ENCODE assay signal across 13 cellular contexts in genomic region chr11:103904324-103904667, GRCh38.
A peak's percentile ranks its signal among the peaks of the same experiment; 100 is the strongest.
DNase-seq lines count a peak whose midpoint lies in the region; ATAC-seq lines count a peak whose summit lies in the region.
"Had no signal": no experiment of that assay in that cellular context is flagged by ENCODE, and none has a peak within 500 bp of the region (broad histone marks: within the 10 kb centered on the region; RNA-seq: fewer than 3 reads in every experiment).

No MANE protein-coding gene starts in this region.

- peaks cover 4% of the 10 kb centered on the region for H3K9me3 Mint-ChIP-seq in activated CD4-positive, alpha-beta T cell treated with anti-CD3 and anti-CD28 coated beads, Interleukin-2, amount 10 ng/mL, durations not matched to agents 7 days and 5 days
- H3K9me3 Mint-ChIP-seq: activated naive CD4-positive, alpha-beta T cell treated with anti-CD3 and anti-CD28 coated beads, Interleukin-2, amount 50 U/mL, for 24 hours had no signal

- no peaks in the 10 kb centered on the region for H3K4me1 Mint-ChIP-seq in activated CD4-positive, alpha-beta T cell treated with anti-CD3 and anti-CD28 coated beads, Interleukin-2, amount 10 ng/mL, durations not matched to agents 7 days and 5 days
- H3K4me1 Mint-ChIP-seq: activated naive CD4-positive, alpha-beta T cell treated with anti-CD3 and anti-CD28 coated beads, Interleukin-2, amount 50 U/mL, for 24 hours had no signal

- ATAC-seq in GM19395 (IDR thresholded peaks at IDR 0.05; ENCODE audit: unreplicated experiment) (peak; percentile 86), HG02798 (IDR thresholded peaks at IDR 0.05; ENCODE audit: poor library complexity, unreplicated experiment) (peak; percentile 81), HG03460 (IDR thresholded peaks at IDR 0.05; ENCODE audit: unreplicated experiment) (peak; percentile 79)
- ATAC-seq: left colon had no signal

- H3K4me3 Mint-ChIP-seq in activated CD4-positive, alpha-beta T cell treated with anti-CD3 and anti-CD28 coated beads, Interleukin-2, amount 10 ng/mL, durations not matched to agents 7 days and 5 days = no peak overlapping the region
- H3K4me3 Mint-ChIP-seq: activated naive CD4-positive, alpha-beta T cell treated with anti-CD3 and anti-CD28 coated beads, Interleukin-2, amount 50 U/mL, for 24 hours had no signal

- POLR2A ChIA-PET in activated CD4-positive, alpha-beta T cell treated with anti-CD3 and anti-CD28 coated beads, Interleukin-2, amount 10 ng/mL, durations not matched to agents 7 days and 5 days (lab: Charles Lee) = no interaction called here

- CTCF ChIA-PET in activated CD4-positive, alpha-beta T cell treated with anti-CD3 and anti-CD28 coated beads, Interleukin-2, amount 10 ng/mL, durations not matched to agents 7 days and 5 days (lab: Charles Lee) = no interaction called here

- no peaks in the 10 kb centered on the region for H3K27me3 Mint-ChIP-seq in activated CD4-positive, alpha-beta T cell treated with anti-CD3 and anti-CD28 coated beads, Interleukin-2, amount 10 ng/mL, durations not matched to agents 7 days and 5 days
- H3K27me3 Mint-ChIP-seq: activated naive CD4-positive, alpha-beta T cell treated with anti-CD3 and anti-CD28 coated beads, Interleukin-2, amount 50 U/mL, for 24 hours had no signal

- peak overlapping the region; percentile 79; the same call in 1 of the 2 replicates for H3K4me3 ChIP-seq in GM08714 (ENCODE audit: low read length)

- DNase-seq in activated CD4-positive, alpha-beta T cell treated with anti-CD3 and anti-CD28 coated beads, Interleukin-2, amount 10 ng/mL, durations not matched to agents 7 days and 5 days = no peak
- DNase-seq in NCI-H524 treated with DMSO at 0.1 percent for 48 hours (lab: John Stamatoyannopoulos, UW) = no peak
- DNase-seq in activated T-cell treated with anti-CD3 and anti-CD28 coated beads, Interleukin-2, amount 50 U/mL, for 48 hours = no peak
- DNase-seq in activated CD8-positive, alpha-beta memory T cell treated with anti-CD3 and anti-CD28 coated beads, Interleukin-2, amount 50 U/mL, for 48 hours = no peak
- DNase-seq: activated CD4-positive, alpha-beta T cell treated with anti-CD3 and anti-CD28 coated beads for 1 hour; foreskin melanocyte; left colon; Right ventricle myocardium superior had no signal

- no peaks in the 10 kb centered on the region for H3K36me3 Mint-ChIP-seq in activated CD4-positive, alpha-beta T cell treated with anti-CD3 and anti-CD28 coated beads, Interleukin-2, amount 10 ng/mL, durations not matched to agents 7 days and 5 days (ENCODE audit: low read depth)
- H3K36me3 Mint-ChIP-seq: activated naive CD4-positive, alpha-beta T cell treated with anti-CD3 and anti-CD28 coated beads, Interleukin-2, amount 50 U/mL, for 24 hours had no signal

- H3K27ac Mint-ChIP-seq in activated CD4-positive, alpha-beta T cell treated with anti-CD3 and anti-CD28 coated beads, Interleukin-2, amount 10 ng/mL, durations not matched to agents 7 days and 5 days = no peak overlapping the region
- H3K27ac Mint-ChIP-seq: activated naive CD4-positive, alpha-beta T cell treated with anti-CD3 and anti-CD28 coated beads, Interleukin-2, amount 50 U/mL, for 24 hours had no signal
